Comparison of ENCODE assay signal across 10 cellular contexts in the genomic region with DNA sequence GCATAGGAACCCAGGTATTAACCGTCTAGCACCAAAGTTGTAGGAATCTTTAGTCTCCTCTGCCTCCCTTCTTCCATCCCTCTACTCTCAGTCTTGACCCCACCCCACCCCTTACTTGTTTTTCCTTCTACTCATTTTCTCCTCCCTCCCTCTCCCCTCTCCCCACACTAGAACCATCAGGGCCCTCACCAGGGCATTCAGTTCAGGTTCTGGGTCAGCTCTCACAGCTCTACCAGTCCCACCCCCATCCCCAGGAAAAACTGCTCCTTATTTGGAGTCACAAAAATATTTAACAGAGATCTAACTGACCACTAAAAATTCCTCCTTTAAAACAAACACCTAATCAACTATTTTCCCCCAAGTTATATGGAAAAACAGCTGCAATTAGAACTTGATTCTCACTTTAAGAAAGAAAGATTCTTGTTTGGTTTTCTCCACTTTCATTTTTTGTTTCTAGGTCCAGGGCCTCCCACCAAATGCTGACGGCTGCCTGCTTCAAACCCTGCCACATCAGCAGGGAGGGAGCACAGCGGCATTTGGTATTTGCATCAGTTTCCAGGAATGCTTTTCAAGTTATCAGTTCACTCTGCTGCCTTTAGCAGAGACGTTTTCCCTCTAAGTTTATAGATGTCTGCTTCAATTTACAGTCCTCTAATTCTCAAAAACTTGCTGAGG. TPM values are rescaled to one million over a fixed set of nuclear protein-coding genes. Genes with fewer than 3 reads are reported as not detected.
DNase-seq lines count a peak whose midpoint lies in the region; ATAC-seq, FAIRE-seq and TF ChIP-seq lines count a peak whose summit lies in the region.
"Had no signal": no experiment of that assay in that cellular context is flagged by ENCODE, and none has a peak within 500 bp of the region (broad histone marks: within the 10 kb centered on the region; RNA-seq: fewer than 3 reads in every experiment).

No MANE protein-coding gene starts in this region.

- H3K9me3 ChIP-seq in vagina = no peaks in the 10 kb centered on the region

- no peaks in the 10 kb centered on the region for H3K36me3 Mint-ChIP-seq in activated T-cell treated with anti-CD3 and anti-CD28 coated beads, Interleukin-2, amount 50 U/mL, for 72 hours (ENCODE audit: insufficient read depth in 2 of 2)
- H3K36me3 Mint-ChIP-seq: CD8-positive, alpha-beta memory T cell; stimulated activated naive B cell treated with anti-CD40 and anti-IgM and Interleukin-4, amounts not matched to agents 10 μg/mL and 1 μg/mL and 100 μg/mL, for 72 hours had no signal

- H3K4me3 Mint-ChIP-seq in activated T-cell treated with anti-CD3 and anti-CD28 coated beads, Interleukin-2, amount 50 U/mL, for 72 hours = peak overlapping the region; percentile 31 to 49

- no peak for FAIRE-seq in frontal cortex (lab: Jason Lieb, UNC)

- H3K27me3 ChIP-seq in vagina = no peaks in the 10 kb centered on the region

- intact Hi-C loops in vagina (cut with DNase I) = no loop called here

- peaks cover 20% of the 10 kb centered on the region for H3K27me3 Mint-ChIP-seq in activated T-cell treated with anti-CD3 and anti-CD28 coated beads, Interleukin-2, amount 50 U/mL, for 72 hours (ENCODE audit: low read depth)

- H3K9me3 Mint-ChIP-seq in activated T-cell treated with anti-CD3 and anti-CD28 coated beads, Interleukin-2, amount 50 U/mL, for 72 hours = no peaks in the 10 kb centered on the region
- H3K9me3 Mint-ChIP-seq: CD8-positive, alpha-beta memory T cell; stimulated activated naive B cell treated with anti-CD40 and anti-IgM and Interleukin-4, amounts not matched to agents 10 μg/mL and 1 μg/mL and 100 μg/mL, for 72 hours had no signal

- H3K4me3 ChIP-seq in astrocyte of the cerebellum (ENCODE audit: low read depth, low read length) (no peak overlapping the region), vagina (no peak overlapping the region)

- H3K4me1 ChIP-seq in vagina = peaks cover 17% of the 10 kb centered on the region

- H3K27ac Mint-ChIP-seq in activated T-cell treated with anti-CD3 and anti-CD28 coated beads, Interleukin-2, amount 50 U/mL, for 72 hours = peak overlapping the region; percentile 59
- H3K27ac Mint-ChIP-seq: stimulated activated naive B cell treated with anti-CD40 and anti-IgM and Interleukin-4, amounts not matched to agents 10 μg/mL and 1 μg/mL and 100 μg/mL, for 72 hours had no signal

- no peak for DNase-seq in activated T-cell treated with anti-CD3 and anti-CD28 coated beads, Interleukin-2, amount 50 U/mL, for 72 hours
- no peak for DNase-seq in activated T-cell treated with anti-CD3 and anti-CD28 coated beads, Interleukin-2, amount 50 U/mL, for 48 hours
- DNase-seq in astrocyte of the cerebellum (ENCODE audit: low read depth) (peak; percentile 74), medulla oblongata (ENCODE audit: extremely low spot score) (peak; percentile 37), vagina (ENCODE audit: extremely low spot score in 2 of 2) (no peak), frontal cortex (ENCODE audit: low spot score in 2 of 2) (no peak)
- DNase-seq: CD8-positive, alpha-beta memory T cell; stimulated activated naive B cell treated with anti-CD40 and anti-IgM and Interleukin-4, amounts not matched to agents 10 μg/mL and 1 μg/mL and 100 μg/mL, for 72 hours had no signal

- in situ Hi-C loops in astrocyte of the cerebellum (cut with HindIII; ENCODE audit: low sequenced_read_pairs) = no loop called here

- H3K36me3 ChIP-seq in vagina = no peaks in the 10 kb centered on the region

- ATAC-seq in activated T-cell treated with anti-CD3 and anti-CD28 coated beads, Interleukin-2, amount 50 U/mL, for 72 hours (replicated peaks in 1 of 2) = no peak
- ATAC-seq in HG03378 (IDR thresholded peaks at IDR 0.05; ENCODE audit: unreplicated experiment) (no peak), HG02588 (IDR thresholded peaks at IDR 0.05; ENCODE audit: unreplicated experiment) (no peak)
- ATAC-seq: stimulated activated naive B cell treated with anti-CD40 and anti-IgM and Interleukin-4, amounts not matched to agents 10 μg/mL and 1 μg/mL and 100 μg/mL, for 72 hours had no signal

- TF ChIP-seq CTCF in astrocyte of the cerebellum (IDR thresholded peaks at IDR 0.05; ENCODE audit: low read depth, low read length, missing control alignments) (no peak), vagina (IDR thresholded peaks at IDR 0.05) (no peak)

- peak overlapping the region; percentile 95 for H3K27ac ChIP-seq in vagina

- no peak for TF ChIP-seq POLR2A in vagina (IDR thresholded peaks at IDR 0.05)

- H3K4me1 Mint-ChIP-seq in activated T-cell treated with anti-CD3 and anti-CD28 coated beads, Interleukin-2, amount 50 U/mL, for 72 hours (ENCODE audit: low read depth) = peaks cover 12% of the 10 kb centered on the region

RNA-seq across cellular contexts. Expression of a gene that starts 2.8 kb away (rescaled TPM):
- under 1 TPM; 0.31 to 0.56 TPM for total RNA-seq in activated T-cell treated with anti-CD3 and anti-CD28 coated beads, Interleukin-2, amount 50 U/mL, for 72 hours
- total RNA-seq in vagina (199 TPM), frontal cortex (84.4 TPM)

Comparison
In these comparisons a context has a peak if more than half of its experiments do, and no peak if none do; other contexts are left out.
1. DNase-seq: peak in astrocyte of the cerebellum (single experiment) and medulla oblongata (single experiment); none in activated T-cell treated with anti-CD3 and anti-CD28 coated beads, Interleukin-2, amount 50 U/mL, for 72 hours (0 of 2), activated T-cell treated with anti-CD3 and anti-CD28 coated beads, Interleukin-2, amount 50 U/mL, for 48 hours (0 of 2), vagina (0 of 2) and frontal cortex (0 of 2).
2. RNA of a gene that starts 2.8 kb away (total RNA-seq): 199 TPM in vagina (single experiment) and 84.4 TPM in frontal cortex (single experiment); 0.31 to 0.56 TPM in activated T-cell treated with anti-CD3 and anti-CD28 coated beads, Interleukin-2, amount 50 U/mL, for 72 hours; every median in the first group is over 10 times any median in the second.